In genomic region chr15:82809308-82810060, GRCh38 we compare ENCODE assay signal across 8 cellular contexts. TPM values are rescaled to one million over a fixed set of nuclear protein-coding genes. Genes with fewer than 3 reads are reported as not detected.
DNase-seq lines count a peak whose midpoint lies in the region; ATAC-seq, FAIRE-seq and TF ChIP-seq lines count a peak whose summit lies in the region.

WHAMM (plus strand) TSS chr15:82809628; CDS start chr15:82809727, 99 bp downstream.

- H3K4me3 ChIP-seq in BJ (ENCODE audit: low read depth, low read length): peak within 1 kb of the TSS; percentile 89
- peak within 1 kb of the TSS; percentile 77 for H3K4me3 ChIP-seq in colonic mucosa

- peak; percentile 71 for ATAC-seq in HG03457 (IDR thresholded peaks at IDR 0.05; ENCODE audit: unreplicated experiment)

- no peak for TF ChIP-seq CTCF in BJ (IDR thresholded peaks at IDR 0.05; ENCODE audit: insufficient read depth, low read depth, low read length)
- TF ChIP-seq CTCF in colonic mucosa (IDR thresholded peaks at IDR 0.05): no peak

- no peaks in the 10 kb centered on the region for H3K4me1 ChIP-seq in colonic mucosa

- CTCF ChIA-PET in BJ (lab: Yijun Ruan, JAX): interaction anchor here (1.1 to 2.1 kb wide), 2 partner anchors 114 to 270 kb away, joined by 5 to 6 read pairs; partner anchors contain the start of gene RPS17

- H3K9me3 ChIP-seq in colonic mucosa: no peaks in the 10 kb centered on the region

- peak within 1 kb of the TSS; percentile 100 for H3K27ac ChIP-seq in colonic mucosa
- H3K27ac ChIP-seq in layer of hippocampus (ENCODE audit: low read depth, low read length): peak within 1 kb of the TSS; percentile 97

- intact Hi-C loops in colonic mucosa (cut with DNase I): loop anchor here (10.0 kb wide), 1 partner anchor 265 kb away; the partner anchor contains the start of gene RPS17

- POLR2A ChIA-PET in BJ (lab: Charles Lee): no interaction called here

- FAIRE-seq in GM19239 (lab: Jason Lieb, UNC): peak; percentile 97

- H3K27me3 ChIP-seq in BJ (ENCODE audit: control insufficient read depth, insufficient read depth, low read length) (no peaks in the 10 kb centered on the region), colonic mucosa (no peaks in the 10 kb centered on the region), layer of hippocampus (ENCODE audit: control insufficient read depth, insufficient read depth, low read length) (no peaks in the 10 kb centered on the region)

- DNase-seq in BJ (ENCODE audit: low read depth) (peak; percentile 90), GM19239 (ENCODE audit: insufficient read length, low spot score) (peak; percentile 76), NCI-H524 (lab: John Stamatoyannopoulos, UW) (peak; percentile 99), colonic mucosa (peak; percentile 99)
- DNase-seq in activated CD4-positive, alpha-beta T cell treated with anti-CD3 and anti-CD28 coated beads for 4 hours: peak; percentile 94
- DNase-seq in stimulated activated CD4-positive, alpha-beta T cell treated with anti-CD3 and anti-CD28 coated beads, Interleukin-1b, Interleukin-23, amount 100 ng/mL, for 4 hours (ENCODE audit: low read depth in 2 of 2): peak; percentile 86 to 89

- H3K36me3 ChIP-seq in BJ (ENCODE audit: control insufficient read depth, insufficient read depth, low read length) (no peaks in the 10 kb centered on the region), colonic mucosa (no peaks in the 10 kb centered on the region)

- peak within 1 kb of the TSS; percentile 87 to 94 for H3K9ac ChIP-seq in colonic mucosa (ENCODE audit: low read depth in 2 of 2, low read length in 2 of 2)

RNA-seq across cellular contexts. Expression of gene WHAMM, which starts in this region (rescaled TPM):
- 2.8 and 3.2 TPM in 2 replicates for polyA plus RNA-seq in BJ (2011; rRNA removed)
- 1.3 and 1.8 TPM in 2 replicates for polyA minus RNA-seq in BJ (2011; rRNA and poly(A)+ RNA removed)
- total RNA-seq in colonic mucosa: 10 to 100 TPM; 11.9 to 13.1 TPM

Comparison
In these comparisons a context has a peak if more than half of its experiments do, and no peak if none do; other contexts are left out.
1. Peak in every context shown above with its lines: DNase-seq, ATAC-seq, H3K4me3 ChIP-seq and H3K27ac ChIP-seq.